In genomic region chr9:32837551-32838058, GRCh38 we compare ENCODE assay signal across 1 cellular context.
TF ChIP-seq lines count a peak whose summit lies in the region.

No MANE protein-coding gene starts in this region.

TF ChIP-seq in K562, 482 proteins besides CTCF, POLR2A, EP300 and RAD21 (continued from another document):
- no peak for TF ChIP-seq CHD7 (IDR thresholded peaks at IDR 0.05; ENCODE audit: low read depth, low read length)
